In the genomic region with DNA sequence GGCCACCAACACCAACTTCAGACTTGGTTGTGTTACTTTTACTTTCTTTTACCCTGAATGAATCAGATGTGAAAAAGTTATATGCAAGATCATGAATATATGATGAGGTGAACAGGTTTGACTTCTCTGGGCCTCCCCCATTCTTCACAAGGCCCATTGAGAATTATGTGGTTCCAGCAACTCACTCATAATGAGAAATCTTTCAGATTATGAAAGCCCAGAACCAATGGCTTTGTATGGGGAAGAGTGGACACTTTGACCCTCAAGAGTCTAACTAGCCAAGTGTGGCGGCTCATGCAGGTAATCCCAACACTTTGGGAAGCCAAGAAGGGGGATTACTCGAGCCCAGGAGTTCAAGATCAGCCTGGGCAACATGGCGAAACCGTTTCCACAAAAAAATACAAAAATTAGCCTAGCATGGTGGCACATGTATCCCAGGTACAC, we compare ENCODE assay signal across 12 cellular contexts. TPM values are rescaled to one million over a fixed set of nuclear protein-coding genes. Genes with fewer than 3 reads are reported as not detected.
DNase-seq lines count a peak whose midpoint lies in the region; ATAC-seq, FAIRE-seq and TF ChIP-seq lines count a peak whose summit lies in the region.
"Had no signal": no experiment of that assay in that cellular context is flagged by ENCODE, and none has a peak within 500 bp of the region (broad histone marks: within the 10 kb centered on the region; RNA-seq: fewer than 3 reads in every experiment).

No MANE protein-coding gene starts in this region.

- H3K9me3 ChIP-seq in esophagus squamous epithelium (no peaks in the 10 kb centered on the region), SJCRH30 (replicated peaks) (no peaks in the 10 kb centered on the region)

- intact Hi-C loops in esophagus squamous epithelium (cut with DNase I), result no loop called here

- H3K4me3 Mint-ChIP-seq in activated T-cell treated with anti-CD3 and anti-CD28 coated beads, Interleukin-2, amount 50 U/mL, for 24 hours, result no peak overlapping the region
- no peak overlapping the region for H3K4me3 Mint-ChIP-seq in stimulated activated effector memory CD8-positive, alpha-beta T cell treated with anti-CD3 and anti-CD28 coated beads, Interleukin-12 subunit alpha, Interleukin-12 subunit beta, amount 100 ng/mL, for 72 hours
- H3K4me3 Mint-ChIP-seq: T-helper 2 cell treated with Interferon-gamma antibody and Interleukin-4, amounts not matched to agents 5 μg/mL and 100 μg/mL, for 36 hours had no signal

- no peak for TF ChIP-seq POLR2A in esophagus squamous epithelium (IDR thresholded peaks at IDR 0.05)

- no peak for TF ChIP-seq CTCF in esophagus squamous epithelium (IDR thresholded peaks at IDR 0.05)

- H3K27me3 ChIP-seq in esophagus squamous epithelium (no peaks in the 10 kb centered on the region), SJCRH30 (no peaks in the 10 kb centered on the region)

- FAIRE-seq in frontal cortex (lab: Jason Lieb, UNC), result no peak

- peaks cover 59% of the 10 kb centered on the region for H3K4me1 Mint-ChIP-seq in activated T-cell treated with anti-CD3 and anti-CD28 coated beads, Interleukin-2, amount 50 U/mL, for 24 hours (ENCODE audit: low read depth)
- H3K4me1 Mint-ChIP-seq in stimulated activated effector memory CD8-positive, alpha-beta T cell treated with anti-CD3 and anti-CD28 coated beads, Interleukin-12 subunit alpha, Interleukin-12 subunit beta, amount 100 ng/mL, for 72 hours, result peaks cover 11% of the 10 kb centered on the region

- WGBS in esophagus squamous epithelium, 2 donors, result 79 to 85% methylated on average over 4 of the region's 4 CpGs

- peaks cover 0 to 26% (median 0%) of the 10 kb centered on the region in 3 donors for H3K36me3 ChIP-seq in esophagus squamous epithelium
- no peaks in the 10 kb centered on the region for H3K36me3 ChIP-seq in SJCRH30

- no peaks in the 10 kb centered on the region for H3K27me3 Mint-ChIP-seq in activated T-cell treated with anti-CD3 and anti-CD28 coated beads, Interleukin-2, amount 50 U/mL, for 24 hours

- no peak for DNase-seq in activated T-cell treated with anti-CD3 and anti-CD28 coated beads, Interleukin-2, amount 50 U/mL, for 24 hours
- DNase-seq in activated T-cell treated with anti-CD3 and anti-CD28 coated beads for 4 hours (no peak), frontal cortex (ENCODE audit: low spot score in 2 of 2) (no peak), esophagus squamous epithelium (lab: John Stamatoyannopoulos, UW) (no peak), SJCRH30 (no peak)
- no peak for DNase-seq in stimulated activated effector memory CD8-positive, alpha-beta T cell treated with anti-CD3 and anti-CD28 coated beads, Interleukin-12 subunit alpha, Interleukin-12 subunit beta, amount 100 ng/mL, for 72 hours (ENCODE audit: low spot score in 2 of 2)
- DNase-seq: aorta, IMR-90, left cardiac atrium had no signal

- peaks cover 56% of the 10 kb centered on the region for H3K36me3 Mint-ChIP-seq in activated T-cell treated with anti-CD3 and anti-CD28 coated beads, Interleukin-2, amount 50 U/mL, for 24 hours (ENCODE audit: low read depth)
- peaks cover 54% of the 10 kb centered on the region for H3K36me3 Mint-ChIP-seq in stimulated activated effector memory CD8-positive, alpha-beta T cell treated with anti-CD3 and anti-CD28 coated beads, Interleukin-12 subunit alpha, Interleukin-12 subunit beta, amount 100 ng/mL, for 72 hours

- H3K4me1 ChIP-seq in esophagus squamous epithelium (peaks cover 0 to 36% (median 0%) of the 10 kb centered on the region in 3 donors), SJCRH30 (no peaks in the 10 kb centered on the region)

- H3K27ac Mint-ChIP-seq in activated T-cell treated with anti-CD3 and anti-CD28 coated beads, Interleukin-2, amount 50 U/mL, for 24 hours, result peak overlapping the region; percentile 76
- H3K27ac Mint-ChIP-seq in stimulated activated effector memory CD8-positive, alpha-beta T cell treated with anti-CD3 and anti-CD28 coated beads, Interleukin-12 subunit alpha, Interleukin-12 subunit beta, amount 100 ng/mL, for 72 hours, result no peak overlapping the region
- H3K27ac Mint-ChIP-seq: T-helper 2 cell treated with Interferon-gamma antibody and Interleukin-4, amounts not matched to agents 5 μg/mL and 100 μg/mL, for 36 hours had no signal

- H3K4me3 ChIP-seq in esophagus squamous epithelium (no peak overlapping the region), SJCRH30 (no peak overlapping the region)

- H3K27ac ChIP-seq in esophagus squamous epithelium, result no peak overlapping the region
- no peak overlapping the region for H3K27ac ChIP-seq in SJCRH30

- ATAC-seq in GM21529 (IDR thresholded peaks at IDR 0.05; ENCODE audit: unreplicated experiment) (peak; percentile 70), HG03280 (IDR thresholded peaks at IDR 0.05; ENCODE audit: unreplicated experiment) (peak; percentile 61)
- ATAC-seq in stimulated activated effector memory CD8-positive, alpha-beta T cell treated with anti-CD3 and anti-CD28 coated beads, Interleukin-12 subunit alpha, Interleukin-12 subunit beta, amount 100 ng/mL, for 72 hours, result peak; percentile 98
- ATAC-seq: left cardiac atrium had no signal

- no peaks in the 10 kb centered on the region for H3K9me3 Mint-ChIP-seq in activated T-cell treated with anti-CD3 and anti-CD28 coated beads, Interleukin-2, amount 50 U/mL, for 24 hours
- no peaks in the 10 kb centered on the region for H3K9me3 Mint-ChIP-seq in stimulated activated effector memory CD8-positive, alpha-beta T cell treated with anti-CD3 and anti-CD28 coated beads, Interleukin-12 subunit alpha, Interleukin-12 subunit beta, amount 100 ng/mL, for 72 hours
- H3K9me3 Mint-ChIP-seq: T-helper 2 cell treated with Interferon-gamma antibody and Interleukin-4, amounts not matched to agents 5 μg/mL and 100 μg/mL, for 36 hours had no signal

RNA-seq across cellular contexts. Expression of a gene that starts 16.1 kb away (rescaled TPM):
- total RNA-seq in frontal cortex (49.7 TPM), esophagus squamous epithelium (10 to 100 TPM; 32.0 to 48.1 (median 36.0) TPM)
- total RNA-seq in SJCRH30 (2014; rRNA removed; shearing (Covaris generic)), result 28.2 and 35.3 TPM in 2 replicates

RNA-seq across cellular contexts. Expression of a gene that starts 43.5 kb away (rescaled TPM):
- total RNA-seq in frontal cortex (6.1 TPM), esophagus squamous epithelium (10 to 100 TPM in 3 of 4 donors, 1 to 10 TPM in 1; 5.7 to 20.9 (median 13.7) TPM)
- total RNA-seq in SJCRH30 (2014; rRNA removed; shearing (Covaris generic)), result 4.2 and 6.7 TPM in 2 replicates
